8 cellular contexts compared by ENCODE assay signal in the genomic region with DNA sequence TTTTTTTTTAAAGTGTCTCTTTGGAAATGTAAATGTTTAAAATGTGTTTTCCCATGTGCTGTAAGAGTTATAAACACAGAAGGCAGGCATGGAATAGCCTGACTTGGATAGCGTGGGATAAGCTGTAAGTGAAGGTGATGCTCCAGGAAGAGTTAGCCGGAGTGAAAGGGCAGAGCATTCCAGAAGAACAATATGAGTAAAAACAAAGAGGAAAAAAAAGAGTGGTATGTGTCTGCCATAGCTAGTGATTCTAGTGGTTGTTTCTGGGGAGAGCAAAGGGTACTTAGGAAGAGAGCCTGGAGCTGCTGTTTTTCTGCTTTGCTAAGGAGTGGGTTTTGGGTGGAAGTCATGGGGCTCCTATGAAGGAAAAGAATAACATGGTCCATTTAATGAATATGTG.
"Had no signal": no experiment of that assay in that cellular context is flagged by ENCODE, and none has a peak within 500 bp of the region (broad histone marks: within the 10 kb centered on the region; RNA-seq: fewer than 3 reads in every experiment).

No MANE protein-coding gene starts in this region.

- DNase-seq: GOT3, H9, HCEC 1CT, IMR-90, KG1 had no signal

- FAIRE-seq: H54, HTR-8/SVneo, K562 had no signal

- H3K27ac Mint-ChIP-seq: H9 had no signal

- H3K4me3 Mint-ChIP-seq: H9 had no signal

- H3K4me3 ChIP-seq: K562 had no signal

- ATAC-seq: K562 had no signal
